17 cellular contexts compared by ENCODE assay signal in the genomic region with DNA sequence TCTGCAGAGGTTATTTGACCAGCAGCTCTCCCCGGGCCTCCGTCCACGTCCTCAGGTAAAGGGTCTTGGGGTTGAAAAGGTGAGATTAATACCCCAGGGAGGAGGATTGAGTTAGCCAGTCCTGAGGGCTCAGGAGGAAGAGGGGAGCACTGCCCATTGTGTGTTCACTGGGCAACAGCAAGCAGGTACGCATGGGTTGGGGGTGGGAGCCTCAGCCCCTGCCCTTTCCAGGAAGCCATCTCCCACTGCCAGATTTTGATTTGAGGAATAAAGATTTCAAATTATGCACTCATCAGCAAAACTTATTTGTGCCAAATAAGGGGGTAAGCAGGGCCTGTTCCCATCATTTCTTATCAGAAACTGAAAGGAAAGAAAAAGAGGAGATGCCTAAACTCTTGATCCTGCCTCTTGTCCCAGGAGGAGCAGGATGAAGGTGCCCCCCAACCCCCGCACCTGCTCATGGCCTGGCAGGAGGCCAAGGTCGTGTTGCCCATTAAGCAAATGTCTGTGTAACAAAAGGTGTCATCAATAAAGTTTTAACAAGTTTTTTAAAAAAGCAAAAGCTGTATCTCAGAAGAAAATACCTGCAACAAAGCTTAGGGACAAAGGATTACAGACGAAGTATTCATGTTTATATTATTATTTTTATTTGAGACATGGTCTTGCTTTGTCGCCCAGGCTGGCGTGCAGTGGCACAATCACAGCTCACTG.
DNase-seq lines count a peak whose midpoint lies in the region; ATAC-seq, FAIRE-seq and TF ChIP-seq lines count a peak whose summit lies in the region.
"Had no signal": no experiment of that assay in that cellular context is flagged by ENCODE, and none has a peak within 500 bp of the region (broad histone marks: within the 10 kb centered on the region; RNA-seq: fewer than 3 reads in every experiment).

No MANE protein-coding gene starts in this region.

- peak overlapping the region; percentile 97 for H2BK120ac ChIP-seq in H1 (replicated peaks; ENCODE audit: low read depth, low read length)

- no peak overlapping the region for H2BK15ac ChIP-seq in H1 (ENCODE audit: low read length)

- no peaks in the 10 kb centered on the region for H3K27me3 Mint-ChIP-seq in activated CD8-positive, alpha-beta T cell treated with anti-CD3 and anti-CD28 coated beads, Interleukin-2, amount 10 ng/mL, durations not matched to agents 7 days and 5 days (ENCODE audit: low read depth)
- no peaks in the 10 kb centered on the region for H3K27me3 Mint-ChIP-seq in activated CD8-positive, alpha-beta T cell treated with anti-CD3 and anti-CD28 coated beads for 36 hours
- H3K27me3 Mint-ChIP-seq in neural progenitor cell (ENCODE audit: insufficient read depth, low read depth), result peaks cover 12% of the 10 kb centered on the region

- H3K9me3 Mint-ChIP-seq in activated CD8-positive, alpha-beta T cell treated with anti-CD3 and anti-CD28 coated beads, Interleukin-2, amount 10 ng/mL, durations not matched to agents 7 days and 5 days (ENCODE audit: insufficient read depth), result peaks cover 5% of the 10 kb centered on the region
- H3K9me3 Mint-ChIP-seq in activated CD8-positive, alpha-beta T cell treated with anti-CD3 and anti-CD28 coated beads for 36 hours, result peaks cover 3% of the 10 kb centered on the region
- H3K9me3 Mint-ChIP-seq in neural progenitor cell, result peaks cover 12% of the 10 kb centered on the region

- no peak overlapping the region for H2AFZ ChIP-seq in OCI-LY3 (ENCODE audit: low read depth, low read length)
- H2AFZ ChIP-seq in H1 (ENCODE audit: low read length), result no peak overlapping the region
- no peak overlapping the region for H2AFZ ChIP-seq in neural progenitor cell (replicated peaks)

- CTCF ChIA-PET in activated CD8-positive, alpha-beta T cell treated with anti-CD3 and anti-CD28 coated beads, Interleukin-2, amount 10 ng/mL, durations not matched to agents 7 days and 5 days (lab: Charles Lee), result interaction anchor here (1.4 kb wide), 1 partner anchor 10 kb away, joined by 4 read pairs; no protein-coding TSS in a partner anchor
- CTCF ChIA-PET in activated CD8-positive, alpha-beta T cell treated with anti-CD3 and anti-CD28 coated beads for 36 hours (lab: Charles Lee), result interaction anchor here (0.6 kb wide), 1 partner anchor 8 kb away, joined by 3 read pairs; no protein-coding TSS in a partner anchor
- CTCF ChIA-PET in H1 (lab: Charles Lee; ENCODE audit: partially characterized antibody), result interaction anchor here (0.6 to 1.3 kb wide), 4 partner anchors 11 to 1501 kb away, joined by 3 to 10 read pairs (median 3); no protein-coding TSS in a partner anchor

- H3K36me3 Mint-ChIP-seq in activated CD8-positive, alpha-beta T cell treated with anti-CD3 and anti-CD28 coated beads, Interleukin-2, amount 10 ng/mL, durations not matched to agents 7 days and 5 days (ENCODE audit: low read depth), result peaks cover 85% of the 10 kb centered on the region
- H3K36me3 Mint-ChIP-seq in activated CD8-positive, alpha-beta T cell treated with anti-CD3 and anti-CD28 coated beads for 36 hours (ENCODE audit: low read depth), result peaks cover 49% of the 10 kb centered on the region
- no peaks in the 10 kb centered on the region for H3K36me3 Mint-ChIP-seq in neural progenitor cell

- H3K4me2 ChIP-seq in OCI-LY3 (ENCODE audit: low read length) (no peak overlapping the region), H1 (ENCODE audit: insufficient read depth in 1 of 2, low read depth in 2 of 2, low read length in 2 of 2) (peak overlapping the region; percentile 61 to 64), neural progenitor cell (peak overlapping the region; percentile 40)

- H3K23me2 ChIP-seq in H1 (ENCODE audit: low read depth, low read length), result peaks cover 12% of the 10 kb centered on the region; the same call in 1 of the 2 replicates

- peak overlapping the region; percentile 100 for H4K91ac ChIP-seq in H1 (replicated peaks; ENCODE audit: insufficient read length, low read length)

- H3K4me1 Mint-ChIP-seq in activated CD8-positive, alpha-beta T cell treated with anti-CD3 and anti-CD28 coated beads, Interleukin-2, amount 10 ng/mL, durations not matched to agents 7 days and 5 days (ENCODE audit: low read depth), result peaks cover 52% of the 10 kb centered on the region
- H3K4me1 Mint-ChIP-seq in activated CD8-positive, alpha-beta T cell treated with anti-CD3 and anti-CD28 coated beads for 36 hours (ENCODE audit: low read depth), result peaks cover 28% of the 10 kb centered on the region
- peaks cover 5% of the 10 kb centered on the region for H3K4me1 Mint-ChIP-seq in neural progenitor cell

- TF ChIP-seq CTCF in activated CD8-positive, alpha-beta T cell treated with anti-CD3 and anti-CD28 coated beads for 36 hours (IDR thresholded peaks at IDR 0.05), result no peak
- no peak for TF ChIP-seq CTCF in OCI-LY3 (IDR thresholded peaks at IDR 0.05; ENCODE audit: low read depth, low read length)
- TF ChIP-seq CTCF in H1 (IDR thresholded peaks at IDR 0.05; ENCODE audit: control extremely low read depth in 1 of 3, insufficient read depth in 1 of 3, low read depth in 1 of 3, low read length in 3 of 3), result no peak
- no peak for TF ChIP-seq CTCF in neural progenitor cell (IDR thresholded peaks at IDR 0.05)

- H3K9ac ChIP-seq in OCI-LY3 (ENCODE audit: low read length), result no peak overlapping the region
- peak overlapping the region in 3 of 4 experiments; percentile 36 to 61 (median 38); a peak in 5 of 7 replicates for H3K9ac ChIP-seq in H1 (replicated peaks in 1 of 4; ENCODE audit: extremely low read depth in 1 of 4, low read depth in 3 of 4, low read length in 3 of 4)
- H3K9ac ChIP-seq in neural progenitor cell, result no peak overlapping the region

- H3K18ac ChIP-seq in H1 (ENCODE audit: extremely low read depth, low read length), result peak overlapping the region; percentile 99

- no peak for TF ChIP-seq EP300 in H1 (IDR thresholded peaks at IDR 0.05; ENCODE audit: borderline replicate concordance in 1 of 2, low read depth in 2 of 2, low read length in 2 of 2)

- peak overlapping the region; percentile 98 for H3K56ac ChIP-seq in H1 (replicated peaks; ENCODE audit: insufficient read length, low read depth, low read length)

- H3K36me3 ChIP-seq in OCI-LY3 (replicated peaks; ENCODE audit: low read depth, low read length) (peaks cover 46% of the 10 kb centered on the region), H1 (ENCODE audit: control insufficient read depth in 2 of 4, insufficient read depth in 4 of 4, low read length in 3 of 4) (no peaks in the 10 kb centered on the region), neural progenitor cell (no peaks in the 10 kb centered on the region)

- H2BK20ac ChIP-seq in H1 (ENCODE audit: low read length), result peak overlapping the region; percentile 99; the same call in 1 of the 2 replicates

- H3F3A ChIP-seq in neural progenitor cell (ENCODE audit: low read depth), result peaks cover 12% of the 10 kb centered on the region

- no peak for TF ChIP-seq RAD21 in H1 (IDR thresholded peaks at IDR 0.05 in 1 of 2, conservative IDR thresholded peaks at IDR 0.05 in 1 of 2; ENCODE audit: low read depth in 2 of 2, low read length in 2 of 2)

- peak overlapping the region; percentile 100 for H2BK5ac ChIP-seq in H1 (ENCODE audit: low read depth, low read length)

- 43% methylated on average over 9 of the region's 9 CpGs; no CpG with 5 or more reads in 1 of the 2 experiments for whole genome bisulfite sequencing in H1 (ENCODE audit: extremely low coverage in 1 of 2, insufficient coverage in 1 of 2, insufficient read length in 1 of 2, insufficient replicate concordance in 2 of 2, low coverage in 1 of 2, low lambda C conversion rate in 2 of 2, missing lambda C conversion rate in 1 of 2), 2 experiments

- intact Hi-C loops in activated CD8-positive, alpha-beta T cell treated with anti-CD3 and anti-CD28 coated beads for 36 hours (cut with micrococcal nuclease), result no loop called here

- peak overlapping the region; percentile 45 for H2BK12ac ChIP-seq in H1 (ENCODE audit: low read depth, low read length)

- no peak for DNase-seq in activated CD8-positive, alpha-beta T cell treated with anti-CD3 and anti-CD28 coated beads, Interleukin-2, amount 10 ng/mL, durations not matched to agents 7 days and 5 days
- DNase-seq in activated CD8-positive, alpha-beta T cell treated with anti-CD3 and anti-CD28 coated beads for 36 hours, result no peak
- DNase-seq in H1 (ENCODE audit: low read depth in 1 of 2, low spot score in 2 of 2), result no peak
- DNase-seq in neural progenitor cell (ENCODE audit: low spot score), result no peak
- DNase-seq in DMS114 treated with DMSO at 0.1 percent for 48 hours (lab: John Stamatoyannopoulos, UW; ENCODE audit: unreplicated experiment), result no peak
- no peak for DNase-seq in stimulated activated CD4-positive, alpha-beta T cell treated with anti-CD3 and anti-CD28 coated beads, Interleukin-2, amount 100 ng/mL, for 24 hours
- no peak for DNase-seq in kidney glomerular epithelial cell (lab: John Stamatoyannopoulos, UW)
- DNase-seq: activated CD4-positive, CD25-positive, alpha-beta regulatory T cell treated with anti-CD3 and anti-CD28 coated beads, Interleukin-2, amount 50 U/mL, for 72 hours; HCEC 1CT; left colon; NCI-H2171 treated with DMSO at 0.1 percent for 48 hours; stimulated activated naive CD4-positive, alpha-beta T cell treated with Interleukin-2 at 50 U/mL for 16 hours had no signal

- peak overlapping the region; percentile 99; the same call in 1 of the 2 replicates for H2AK5ac ChIP-seq in H1 (ENCODE audit: low read depth, low read length)

- H3K79me2 ChIP-seq in OCI-LY3 (ENCODE audit: low read length), result peaks cover 21% of the 10 kb centered on the region
- H3K79me2 ChIP-seq in H1 (ENCODE audit: control insufficient read depth in 1 of 2, insufficient read depth in 2 of 2, low read length in 2 of 2), result peaks cover 0 to 5% of the 10 kb centered on the region in 2 experiments; a peak in 1 of 4 replicates
- no peaks in the 10 kb centered on the region for H3K79me2 ChIP-seq in neural progenitor cell (ENCODE audit: low read depth)

- no peak overlapping the region for H3K23ac ChIP-seq in H1 (ENCODE audit: insufficient read length)

- no peak for FAIRE-seq in H1 (lab: Jason Lieb, UNC)
- FAIRE-seq: colon, GM12892, urothelium cell line had no signal

- ATAC-seq in activated CD8-positive, alpha-beta T cell treated with anti-CD3 and anti-CD28 coated beads, Interleukin-2, amount 10 ng/mL, durations not matched to agents 7 days and 5 days, result no peak
- ATAC-seq in activated CD8-positive, alpha-beta T cell treated with anti-CD3 and anti-CD28 coated beads for 36 hours, result no peak
- ATAC-seq: Right ventricle myocardium inferior had no signal

- peak overlapping the region; percentile 46 for H3K27ac Mint-ChIP-seq in activated CD8-positive, alpha-beta T cell treated with anti-CD3 and anti-CD28 coated beads, Interleukin-2, amount 10 ng/mL, durations not matched to agents 7 days and 5 days
- no peak overlapping the region for H3K27ac Mint-ChIP-seq in activated CD8-positive, alpha-beta T cell treated with anti-CD3 and anti-CD28 coated beads for 36 hours
- H3K27ac Mint-ChIP-seq in neural progenitor cell, result no peak overlapping the region

- H3K9me3 ChIP-seq in OCI-LY3 (ENCODE audit: insufficient read depth, low read length), result no peaks in the 10 kb centered on the region
- no peaks in the 10 kb centered on the region; a peak in 1 of 4 replicates for H3K9me3 ChIP-seq in H1 (ENCODE audit: insufficient read depth in 2 of 2, low read depth in 1 of 2, low read length in 1 of 2)
- H3K9me3 ChIP-seq in neural progenitor cell (ENCODE audit: low read depth), result no peaks in the 10 kb centered on the region

- H4K20me1 ChIP-seq in OCI-LY3 (ENCODE audit: insufficient read depth, low read length) (no peaks in the 10 kb centered on the region), H1 (replicated peaks in 1 of 2; ENCODE audit: control insufficient read depth in 1 of 2, insufficient read depth in 2 of 2, low read length in 2 of 2) (peaks cover 0 to 6% of the 10 kb centered on the region in 2 experiments), neural progenitor cell (ENCODE audit: low read depth) (no peaks in the 10 kb centered on the region)

- no peak overlapping the region for H3K14ac ChIP-seq in H1 (ENCODE audit: insufficient read length)

- TF ChIP-seq POLR2A in H1 (IDR thresholded peaks at IDR 0.05; ENCODE audit: control extremely low read depth in 1 of 2, low read depth in 2 of 2, low read length in 2 of 2), result no peak

- peak overlapping the region; percentile 97 for H4K5ac ChIP-seq in H1 (ENCODE audit: insufficient read length, low read depth, low read length)

- peaks cover 5% of the 10 kb centered on the region; the same call in 1 of the 2 replicates for H3K79me1 ChIP-seq in H1 (ENCODE audit: low read depth, low read length)

- no peaks in the 10 kb centered on the region for H3K27me3 ChIP-seq in OCI-LY3 (ENCODE audit: low read depth, low read length)
- no peaks in the 10 kb centered on the region for H3K27me3 ChIP-seq in H1 (replicated peaks in 1 of 4; ENCODE audit: control insufficient read depth in 3 of 4, extremely low read depth in 1 of 4, insufficient read depth in 3 of 4, low read length in 3 of 4)
- H3K27me3 ChIP-seq in neural progenitor cell, result no peaks in the 10 kb centered on the region

- H3K4me3 ChIP-seq in OCI-LY3 (ENCODE audit: low read length), result no peak overlapping the region
- peak overlapping the region in 3 of 4 experiments; percentile 9 to 44 (median 20); a peak in 5 of 8 replicates for H3K4me3 ChIP-seq in H1 (ENCODE audit: extremely low read depth in 1 of 4, insufficient read depth in 2 of 4, low read depth in 3 of 4, low read length in 4 of 4)
- H3K4me3 ChIP-seq in neural progenitor cell, result no peak overlapping the region

- H3K4me3 Mint-ChIP-seq in activated CD8-positive, alpha-beta T cell treated with anti-CD3 and anti-CD28 coated beads, Interleukin-2, amount 10 ng/mL, durations not matched to agents 7 days and 5 days, result no peak overlapping the region
- no peak overlapping the region for H3K4me3 Mint-ChIP-seq in activated CD8-positive, alpha-beta T cell treated with anti-CD3 and anti-CD28 coated beads for 36 hours
- H3K4me3 Mint-ChIP-seq in neural progenitor cell, result no peak overlapping the region

- peak overlapping the region; percentile 36; the same call in 1 of the 2 replicates for H4K8ac ChIP-seq in H1 (ENCODE audit: extremely low read depth, insufficient read depth, low read length)

- peak overlapping the region; percentile 93 for H3K4ac ChIP-seq in H1 (replicated peaks; ENCODE audit: insufficient read length, low read depth, low read length)

- POLR2A ChIA-PET in activated CD8-positive, alpha-beta T cell treated with anti-CD3 and anti-CD28 coated beads, Interleukin-2, amount 10 ng/mL, durations not matched to agents 7 days and 5 days (lab: Charles Lee), result no interaction called here
- POLR2A ChIA-PET in activated CD8-positive, alpha-beta T cell treated with anti-CD3 and anti-CD28 coated beads for 36 hours (lab: Charles Lee), result interaction anchor here (1.2 kb wide), 1 partner anchor 40 kb away, joined by 3 read pairs; no protein-coding TSS in a partner anchor
- POLR2A ChIA-PET in H1 (lab: Charles Lee; ENCODE audit: partially characterized antibody), result interaction anchor here (1.5 kb wide), 1 partner anchor 9 kb away, joined by 3 read pairs; no protein-coding TSS in a partner anchor

- H3K4me1 ChIP-seq in OCI-LY3 (ENCODE audit: low read length), result peaks cover 29% of the 10 kb centered on the region
- H3K4me1 ChIP-seq in H1 (replicated peaks in 1 of 4; ENCODE audit: control insufficient read depth in 3 of 4, insufficient read depth in 4 of 4, low read length in 3 of 4), result peaks cover 6 to 24% (median 17%) of the 10 kb centered on the region in 4 experiments; a peak in 6 of 7 replicates
- peaks cover 14% of the 10 kb centered on the region for H3K4me1 ChIP-seq in neural progenitor cell

- H3K27ac ChIP-seq in OCI-LY3 (ENCODE audit: low read length) (peak overlapping the region; percentile 16; the same call in 1 of the 2 replicates), H1 (ENCODE audit: low read depth, low read length) (peak overlapping the region; percentile 86), neural progenitor cell (no peak overlapping the region)

Comparison
In these comparisons a context has a peak if more than half of its experiments do, and no peak if none do; other contexts are left out.
1. H3K4me3 ChIP-seq: peak in H1 (3 of 4); none in OCI-LY3 (single experiment) and neural progenitor cell (single experiment).
2. H3K9ac ChIP-seq: peak in H1 (3 of 4); none in OCI-LY3 (single experiment) and neural progenitor cell (single experiment).